Comparison of ENCODE assay signal across 1 cellular context in genomic region chr9:70258692-70259511, GRCh38.
TF ChIP-seq lines count a peak whose summit lies in the region.

TSS of gene SMC5 (plus strand) at chr9:70258978. CDS start at chr9:70259079, 101 bp downstream.

TF ChIP-seq in K562, 482 proteins besides CTCF, POLR2A, EP300 and RAD21 (continued from another document):
- TF ChIP-seq ZMIZ1 (IDR thresholded peaks at IDR 0.05; ENCODE audit: low read depth in 2 of 2, low read length in 2 of 2) (no peak; a peak in 1 of 4 replicates), TFAM (CRISPR knock-in tag; conservative IDR thresholded peaks at IDR 0.05) (no peak), ZNF146 (CRISPR knock-in tag; IDR thresholded peaks at IDR 0.05; ENCODE audit: unreplicated experiment) (no peak), ZNF512 (tag; IDR thresholded peaks at IDR 0.05) (no peak), RB1 (IDR thresholded peaks at IDR 0.05; ENCODE audit: low read depth) (peak; percentile 69; the same call in 1 of the 2 replicates), FOS (IDR thresholded peaks at IDR 0.05; ENCODE audit: extremely low read depth, insufficient read length) (no peak), THRB (CRISPR knock-in tag; conservative IDR thresholded peaks at IDR 0.05) (no peak), THAP7 (CRISPR knock-in tag; IDR thresholded peaks at IDR 0.05) (no peak), ZNF707 (CRISPR knock-in tag; conservative IDR thresholded peaks at IDR 0.05) (no peak), EZH2 (IDR thresholded peaks at IDR 0.05; ENCODE audit: borderline replicate concordance, low read depth, low read length) (no peak), CGGBP1 (CRISPR knock-in tag; IDR thresholded peaks at IDR 0.05) (no peak), NCOA4 (IDR thresholded peaks at IDR 0.05; ENCODE audit: partially characterized antibody) (no peak), ZSCAN29 (IDR thresholded peaks at IDR 0.05) (no peak), NEUROD1 (IDR thresholded peaks at IDR 0.05; ENCODE audit: borderline replicate concordance, low read depth, low read length, partially characterized antibody) (no peak), SUPT5H (IDR thresholded peaks at IDR 0.05) (peak; percentile 90), STAT6 (CRISPR knock-in tag; IDR thresholded peaks at IDR 0.05) (no peak), CHD1 (IDR thresholded peaks at IDR 0.05; ENCODE audit: low read length) (no peak), CBFB (CRISPR knock-in tag; IDR thresholded peaks at IDR 0.05) (no peak), TAF7 (tag; IDR thresholded peaks at IDR 0.05) (peak; percentile 47; the same call in 1 of the 2 replicates), ASH1L (IDR thresholded peaks at IDR 0.05; ENCODE audit: borderline replicate concordance, low read depth, partially characterized antibody) (peak; percentile 34), CHD2 (IDR thresholded peaks at IDR 0.05; ENCODE audit: low read depth, low read length) (peak; percentile 94), GTF2F1 (IDR thresholded peaks at IDR 0.05; ENCODE audit: low read depth, low read length) (no peak), ZNF561 (CRISPR knock-in tag; conservative IDR thresholded peaks at IDR 0.05) (no peak), FOXK1 (CRISPR knock-in tag; IDR thresholded peaks at IDR 0.05; ENCODE audit: borderline replicate concordance) (peak; percentile 76; the same call in 1 of the 2 replicates), ZNF134 (CRISPR knock-in tag; conservative IDR thresholded peaks at IDR 0.05) (no peak), NCOA6 (IDR thresholded peaks at IDR 0.05) (0 out of 2 replicates have a peak, but pooled peaks have one; percentile 18), TOE1 (IDR thresholded peaks at IDR 0.05; ENCODE audit: borderline replicate concordance) (0 out of 2 replicates have a peak, but pooled peaks have one; percentile 37), TOE1 (CRISPR knock-in tag; IDR thresholded peaks at IDR 0.05; ENCODE audit: borderline replicate concordance, low read depth) (no peak), IRF9 (tag; IDR thresholded peaks at IDR 0.05) (no peak), CBX3 (IDR thresholded peaks at IDR 0.05; ENCODE audit: borderline replicate concordance in 1 of 2, low read length in 2 of 2) (no peak), TBP (optimal IDR thresholded peaks at IDR 0.05; ENCODE audit: low read depth, low read length) (peak; percentile 68), POLR2H (tag; IDR thresholded peaks at IDR 0.05; ENCODE audit: low read depth) (peak; percentile 88), SIN3B (IDR thresholded peaks at IDR 0.05; ENCODE audit: low read depth) (0 out of 2 replicates have a peak, but pooled peaks have one; percentile 25), HMG20B (CRISPR knock-in tag; IDR thresholded peaks at IDR 0.05) (no peak), CTBP1 (IDR thresholded peaks at IDR 0.05; ENCODE audit: borderline replicate concordance) (peak; percentile 57), NELFE (IDR thresholded peaks at IDR 0.05; ENCODE audit: insufficient read depth, insufficient read length) (no peak), TCF3 (CRISPR knock-in tag; IDR thresholded peaks at IDR 0.05) (no peak), SNRNP70 (optimal IDR thresholded peaks at IDR 0.05; ENCODE audit: low read depth, low read length) (no peak), PKNOX1 (IDR thresholded peaks at IDR 0.05) (no peak), CREBBP (IDR thresholded peaks at IDR 0.05; ENCODE audit: low read depth, low read length) (no peak)
